ENCODE assay signal across 14 cellular contexts in genomic region chr14:81594012-81594411, GRCh38.
DNase-seq lines count a peak whose midpoint lies in the region; FAIRE-seq and TF ChIP-seq lines count a peak whose summit lies in the region.
"Had no signal": no experiment of that assay in that cellular context is flagged by ENCODE, and none has a peak within 500 bp of the region (broad histone marks: within the 10 kb centered on the region; RNA-seq: fewer than 3 reads in every experiment).

No MANE protein-coding gene starts in this region.

- H3K36me3 Mint-ChIP-seq in MCF 10A (ENCODE audit: insufficient read depth, unreplicated experiment) = no peaks in the 10 kb centered on the region

- no peak for TF ChIP-seq CTCF in MCF 10A (IDR thresholded peaks at IDR 0.05; ENCODE audit: unreplicated experiment)
- TF ChIP-seq CTCF in breast epithelium (IDR thresholded peaks at IDR 0.05) = no peak
- TF ChIP-seq CTCF in choroid plexus epithelial cell (conservative IDR thresholded peaks at IDR 0.05; ENCODE audit: low read depth, low read length) = no peak

- FAIRE-seq in urothelium cell line (lab: Jason Lieb, UNC) = no peak

- H3K4me3 ChIP-seq in breast epithelium (no peak overlapping the region), choroid plexus epithelial cell (ENCODE audit: low read depth, low read length) (no peak overlapping the region)
- H3K4me3 ChIP-seq: ovary had no signal

- H3K27ac ChIP-seq in breast epithelium = no peak overlapping the region
- H3K27ac ChIP-seq: ovary had no signal

- POLR2A ChIA-PET in MCF 10A (lab: Yijun Ruan, JAX) = no interaction called here

- no peak overlapping the region for H3K4me3 Mint-ChIP-seq in MCF 10A (ENCODE audit: unreplicated experiment)
- H3K4me3 Mint-ChIP-seq: activated T-cell treated with anti-CD3 and anti-CD28 coated beads, Interleukin-2, amount 50 U/mL, for 24 hours had no signal

- CTCF ChIA-PET in MCF 10A (lab: Yijun Ruan, JAX) = interaction anchor here (0.7 kb wide), 1 partner anchor 1980 kb away, joined by 3 read pairs; no protein-coding TSS in a partner anchor

- H3K36me3 ChIP-seq in breast epithelium = no peaks in the 10 kb centered on the region
- H3K36me3 ChIP-seq: ovary had no signal

- H3K4me1 ChIP-seq in breast epithelium = no peaks in the 10 kb centered on the region

- no peak overlapping the region for H3K27ac Mint-ChIP-seq in MCF 10A (ENCODE audit: low read depth, unreplicated experiment)
- H3K27ac Mint-ChIP-seq: activated T-cell treated with anti-CD3 and anti-CD28 coated beads, Interleukin-2, amount 50 U/mL, for 24 hours had no signal

- H3K9me3 ChIP-seq in breast epithelium = no peaks in the 10 kb centered on the region
- H3K9me3 ChIP-seq: ovary, SK-N-SH had no signal

- no peaks in the 10 kb centered on the region for H3K4me1 Mint-ChIP-seq in MCF 10A (ENCODE audit: insufficient read depth, unreplicated experiment)

- H3K27me3 ChIP-seq in breast epithelium = no peaks in the 10 kb centered on the region
- H3K27me3 ChIP-seq: ovary had no signal

- BruUV-seq in MCF 10A (replicated peaks; lab: Mats Ljungman, UMichigan) = no TSS peak

- H3K27me3 Mint-ChIP-seq in MCF 10A (ENCODE audit: insufficient read depth, unreplicated experiment) = no peaks in the 10 kb centered on the region

- DNase-seq in MCF 10A (ENCODE audit: unreplicated experiment) = peak; percentile 18
- no peak for DNase-seq in breast epithelium (ENCODE audit: low spot score in 2 of 2)
- DNase-seq in choroid plexus epithelial cell (ENCODE audit: low read depth) = peak; percentile 15
- peak; percentile 13 for DNase-seq in left kidney (ENCODE audit: low read depth, low spot score)
- peak; percentile 17 for DNase-seq in urothelium cell line (ENCODE audit: low spot score)
- DNase-seq in retina = no peak
- DNase-seq in KG1 (lab: John Stamatoyannopoulos, UW) = no peak
- DNase-seq in NCI-H526 (lab: John Stamatoyannopoulos, UW) = no peak
- DNase-seq: activated CD4-positive, CD25-positive, alpha-beta regulatory T cell; activated T-cell treated with anti-CD3 and anti-CD28 coated beads, Interleukin-2, amount 50 U/mL, for 24 hours; DMS153; NCI-H526 treated with DMSO at 0.1 percent for 48 hours; SK-N-SH had no signal

- intact Hi-C loops in MCF 10A (cut with micrococcal nuclease) (no loop called here), breast epithelium (cut with DNase I; ENCODE audit: low total_unique reads) (no loop called here)

- TF ChIP-seq POLR2A in breast epithelium (IDR thresholded peaks at IDR 0.05) = no peak

- no peaks in the 10 kb centered on the region for H3K9me3 Mint-ChIP-seq in MCF 10A (ENCODE audit: unreplicated experiment)
- H3K9me3 Mint-ChIP-seq: activated T-cell treated with anti-CD3 and anti-CD28 coated beads, Interleukin-2, amount 50 U/mL, for 24 hours had no signal

Comparison
In these comparisons a context has a peak if more than half of its experiments do, and no peak if none do; other contexts are left out.
1. DNase-seq: peak in MCF 10A (single experiment), choroid plexus epithelial cell (single experiment), left kidney (single experiment) and urothelium cell line (single experiment); none in breast epithelium (0 of 2), retina (single experiment), KG1 (single experiment) and NCI-H526 (0 of 2).